In the genomic region with DNA sequence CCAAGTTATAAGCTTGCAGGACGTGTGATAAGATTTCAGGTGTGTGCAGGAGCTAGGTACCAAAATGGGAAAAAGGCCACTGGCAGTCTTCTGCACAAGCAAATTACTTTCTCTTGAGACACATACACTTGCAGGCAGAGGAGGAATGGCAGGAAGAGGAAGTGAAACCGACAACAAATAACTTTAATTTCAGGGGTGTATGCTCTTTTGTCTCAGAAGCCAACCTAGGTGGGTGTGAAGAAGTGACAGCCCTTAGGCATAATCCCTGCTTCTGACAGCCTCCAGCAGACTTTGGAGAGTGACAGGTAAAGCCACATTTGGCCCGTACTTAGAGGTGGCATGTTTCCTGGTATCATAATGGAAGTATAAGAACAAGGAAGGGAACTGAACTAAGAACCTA, we compare ENCODE assay signal across 8 cellular contexts.
DNase-seq lines count a peak whose midpoint lies in the region; ATAC-seq and TF ChIP-seq lines count a peak whose summit lies in the region.

No MANE protein-coding gene starts in this region.

- peak; percentile 54 for DNase-seq in GM13976 (ENCODE audit: low spot score)
- no peak for DNase-seq in endothelial cell (ENCODE audit: low spot score)
- no peak for DNase-seq in SW480 (ENCODE audit: low spot score)
- DNase-seq in activated effector memory CD4-positive, alpha-beta T cell treated with anti-CD3 and anti-CD28 coated beads, Interleukin-2, amount 50 U/mL, for 16 hours = no peak
- no peak for DNase-seq in heart right ventricle
- no peak for DNase-seq in GM03348 (ENCODE audit: low spot score)

- in situ Hi-C loops in GM13976 (cut with MboI; ENCODE audit: low sequenced_read_pairs, unreplicated experiment) = no loop called here

- H3K27ac Mint-ChIP-seq in IgD-negative memory B cell (peak overlapping the region in 2 of 3 donors; percentile 53 to 89), endothelial cell (ENCODE audit: unreplicated experiment) (peak overlapping the region; percentile 62)

- H3K4me1 ChIP-seq in heart right ventricle = peaks cover 0 to 64% (median 51%) of the 10 kb centered on the region in 9 donors

- H3K27me3 Mint-ChIP-seq in IgD-negative memory B cell (no peaks in the 10 kb centered on the region), endothelial cell (ENCODE audit: unreplicated experiment) (peaks cover 13% of the 10 kb centered on the region)

- peak overlapping the region in 5 of 10 donors; percentile 12 to 41 (median 28) for H3K27ac ChIP-seq in heart right ventricle

- no peaks in the 10 kb centered on the region for H3K9me3 ChIP-seq in heart right ventricle

- no peak for TF ChIP-seq CTCF in GM13976 (IDR thresholded peaks at IDR 0.05; ENCODE audit: borderline replicate concordance, control extremely low read depth, extremely low read depth, insufficient read depth, missing control alignments)
- TF ChIP-seq CTCF in endothelial cell (IDR thresholded peaks at IDR 0.05; ENCODE audit: unreplicated experiment) = no peak
- TF ChIP-seq CTCF in heart right ventricle (IDR thresholded peaks at IDR 0.05) = no peak

- peak; percentile 98 for ATAC-seq in GM21526 (IDR thresholded peaks at IDR 0.05; ENCODE audit: low FRiP score, unreplicated experiment)
- ATAC-seq in heart right ventricle = no peak

- no peak overlapping the region for H3K4me3 ChIP-seq in heart right ventricle

- H3K4me1 Mint-ChIP-seq in IgD-negative memory B cell (peaks cover 14 to 33% (median 30%) of the 10 kb centered on the region in 3 donors), endothelial cell (ENCODE audit: unreplicated experiment) (peaks cover 54% of the 10 kb centered on the region)

- intact Hi-C loops in heart right ventricle (cut with DNase I) = loop anchor here in 1 of 10 donors (5.0 kb wide), 1 partner anchor 33 kb away; no protein-coding TSS in a partner anchor

- no peaks in the 10 kb centered on the region for H3K27me3 ChIP-seq in heart right ventricle

- H3K4me3 Mint-ChIP-seq in IgD-negative memory B cell (peak overlapping the region in 3 of 4 donors; percentile 26 to 90 (median 87)), endothelial cell (ENCODE audit: unreplicated experiment) (peak overlapping the region; percentile 76)

- no peaks in the 10 kb centered on the region for H3K9me3 Mint-ChIP-seq in IgD-negative memory B cell
- H3K9me3 Mint-ChIP-seq in endothelial cell (ENCODE audit: unreplicated experiment) = no peaks in the 10 kb centered on the region

- H3K36me3 Mint-ChIP-seq in IgD-negative memory B cell (no peaks in the 10 kb centered on the region), endothelial cell (ENCODE audit: low read depth, unreplicated experiment) (peaks cover 24% of the 10 kb centered on the region)

- peaks cover 0 to 6% (median 0%) of the 10 kb centered on the region in 9 donors for H3K36me3 ChIP-seq in heart right ventricle

- 51 to 62% methylated on average over 3 of the region's 3 CpGs for WGBS in heart right ventricle, 2 donors
